14 cellular contexts compared by ENCODE assay signal in the genomic region with DNA sequence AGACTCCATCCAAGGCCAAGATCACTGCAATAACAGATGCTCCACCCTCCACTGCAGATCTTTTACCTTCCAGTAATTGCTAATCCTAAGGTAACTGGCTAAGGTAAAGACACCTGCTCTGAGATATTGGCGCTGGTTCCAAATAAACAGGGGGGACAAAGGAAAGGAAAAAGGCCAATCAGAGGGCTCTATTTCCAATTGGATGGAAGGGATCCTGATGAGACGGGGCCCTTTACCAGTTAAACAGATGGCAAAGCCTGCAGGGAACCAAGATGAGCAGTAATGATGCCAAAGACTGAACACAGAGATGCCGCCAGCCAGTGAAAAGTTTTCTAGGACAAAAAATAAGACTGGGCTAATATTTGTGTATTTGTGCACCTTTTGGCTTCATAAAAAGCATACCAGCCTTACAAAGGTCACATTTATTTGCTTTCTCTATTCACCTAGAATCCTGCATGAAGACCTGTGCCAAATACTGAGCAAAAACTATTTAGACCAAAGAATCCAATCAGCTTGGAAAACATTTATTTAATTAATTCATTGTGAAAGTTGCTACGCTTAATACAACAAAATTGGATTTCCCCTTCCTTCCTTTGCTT.
DNase-seq lines count a peak whose midpoint lies in the region; TF ChIP-seq lines count a peak whose summit lies in the region.
"Had no signal": no experiment of that assay in that cellular context is flagged by ENCODE, and none has a peak within 500 bp of the region (broad histone marks: within the 10 kb centered on the region; RNA-seq: fewer than 3 reads in every experiment).

No MANE protein-coding gene starts in this region.

- H3K36me3 Mint-ChIP-seq in CD14-positive monocyte, result peaks cover 14 to 16% of the 10 kb centered on the region in 2 donors

- no peak overlapping the region for H3K4me3 Mint-ChIP-seq in CD14-positive monocyte

- no peaks in the 10 kb centered on the region for H3K9me3 Mint-ChIP-seq in CD14-positive monocyte

- no peak for DNase-seq in CD14-positive monocyte (ENCODE audit: low spot score)
- peak; percentile 97 for DNase-seq in LNCaP clone FGC (ENCODE audit: low read depth)
- peak; percentile 65 for DNase-seq in NCI-H2196 treated with DMSO at 0.1 percent for 48 hours (lab: John Stamatoyannopoulos, UW; ENCODE audit: unreplicated experiment)
- peak; percentile 82 for DNase-seq in cerebellum (ENCODE audit: low spot score)
- no peak for DNase-seq in iPS-NIHi11 (ENCODE audit: low spot score)
- no peak for DNase-seq in tibial nerve (ENCODE audit: low spot score in 2 of 2)
- no peak for DNase-seq in ureter (ENCODE audit: low spot score)
- DNase-seq in EL, result no peak
- DNase-seq: activated CD4-positive, alpha-beta T cell treated with anti-CD3 and anti-CD28 coated beads for 4 hours; GOT3; T-helper 2 cell had no signal

- no peaks in the 10 kb centered on the region for H3K9me3 ChIP-seq in tibial nerve
- H3K9me3 ChIP-seq: vagina had no signal

- H3K4me1 ChIP-seq in tibial nerve, result peaks cover 0 to 41% (median 11%) of the 10 kb centered on the region in 4 donors

- no peak for TF ChIP-seq POLR2A in tibial nerve (IDR thresholded peaks at IDR 0.05)

- H3K27me3 ChIP-seq in tibial nerve, result no peaks in the 10 kb centered on the region
- H3K27me3 ChIP-seq: vagina had no signal

- peaks cover 17% of the 10 kb centered on the region for H3K4me1 Mint-ChIP-seq in CD14-positive monocyte

- H3K4me3 ChIP-seq in LNCaP clone FGC (ENCODE audit: low read depth, low read length) (peak overlapping the region; percentile 32), tibial nerve (no peak overlapping the region)
- H3K4me3 ChIP-seq: coronary artery, K562, vagina had no signal

- peaks cover 0 to 10% (median 0%) of the 10 kb centered on the region in 3 donors for H3K36me3 ChIP-seq in tibial nerve
- H3K36me3 ChIP-seq: vagina had no signal

- peak overlapping the region in 4 of 7 donors; percentile 26 to 65 (median 46) for H3K27ac Mint-ChIP-seq in CD14-positive monocyte

- H3K27me3 Mint-ChIP-seq in CD14-positive monocyte (ENCODE audit: low read depth in 3 of 3), result peaks cover 0 to 1% (median 0%) of the 10 kb centered on the region in 3 donors

- no peak overlapping the region for H3K27ac ChIP-seq in tibial nerve
- H3K27ac ChIP-seq: coronary artery, vagina had no signal

- TF ChIP-seq CTCF in CD14-positive monocyte (IDR thresholded peaks at IDR 0.05), result no peak
- TF ChIP-seq CTCF in LNCaP clone FGC (IDR thresholded peaks at IDR 0.05; ENCODE audit: control insufficient read depth, extremely low read depth, insufficient read depth), result no peak
- no peak for TF ChIP-seq CTCF in tibial nerve (IDR thresholded peaks at IDR 0.05)

- no peak for TF ChIP-seq EP300 in tibial nerve (IDR thresholded peaks at IDR 0.05)

- intact Hi-C loops in CD14-positive monocyte (cut with micrococcal nuclease), result loop anchor here (10.0 kb wide), 1 partner anchor 146 kb away; a partner anchor contains a TSS

- 73 to 78% methylated on average over 4 of the region's 4 CpGs for WGBS in tibial nerve, 2 donors

Comparison
In these comparisons a context has a peak if more than half of its experiments do, and no peak if none do; other contexts are left out.
1. DNase-seq: peak in LNCaP clone FGC (single experiment), NCI-H2196 treated with DMSO at 0.1 percent for 48 hours (single experiment) and cerebellum (single experiment); none in CD14-positive monocyte (single experiment), iPS-NIHi11 (single experiment), tibial nerve (0 of 2), ureter (single experiment) and EL (single experiment).